In genomic region chr7:142793156-142793555, GRCh38 we compare ENCODE assay signal across 16 cellular contexts. TPM values are rescaled to one million over a fixed set of nuclear protein-coding genes. Genes with fewer than 3 reads are reported as not detected.
A peak's percentile ranks its signal among the peaks of the same experiment; 100 is the strongest.
DNase-seq lines count a peak whose midpoint lies in the region; ATAC-seq and TF ChIP-seq lines count a peak whose summit lies in the region.
"Had no signal": no experiment of that assay in that cellular context is flagged by ENCODE, and none has a peak within 500 bp of the region (broad histone marks: within the 10 kb centered on the region; RNA-seq: fewer than 3 reads in every experiment).

No MANE protein-coding gene starts in this region.

- peak overlapping the region; percentile 90 for H3K4me3 Mint-ChIP-seq in activated CD8-positive, alpha-beta T cell treated with anti-CD3 and anti-CD28 coated beads, Interleukin-2, amount 10 ng/mL, durations not matched to agents 7 days and 5 days
- peak overlapping the region; percentile 70 to 99 for H3K4me3 Mint-ChIP-seq in effector memory CD8-positive, alpha-beta T cell

- peak overlapping the region in 1 of 10 donors; percentile 59 for H3K27ac ChIP-seq in heart right ventricle
- H3K27ac ChIP-seq: breast epithelium, vagina had no signal

- no peaks in the 10 kb centered on the region for H3K9me3 ChIP-seq in heart right ventricle
- H3K9me3 ChIP-seq: breast epithelium, spleen, vagina had no signal

- H3K4me3 ChIP-seq in heart right ventricle: no peak overlapping the region
- H3K4me3 ChIP-seq: breast epithelium, vagina had no signal

- intact Hi-C loops in cardiac septum (cut with DNase I) (no loop called here), heart right ventricle (cut with DNase I) (no loop called here)

- DNase-seq in cardiac septum (ENCODE audit: low spot score) (peak; percentile 5), heart right ventricle (no peak)
- DNase-seq in activated CD8-positive, alpha-beta T cell treated with anti-CD3 and anti-CD28 coated beads, Interleukin-2, amount 10 ng/mL, durations not matched to agents 7 days and 5 days: no peak
- DNase-seq in effector memory CD8-positive, alpha-beta T cell: no peak
- DNase-seq in activated CD4-positive, CD25-positive, alpha-beta regulatory T cell (lab: John Stamatoyannopoulos, UW): no peak
- DNase-seq: KG1, NCI-H1105 treated with DMSO at 0.1 percent for 48 hours, RPMI8226, spleen, SW 1271 had no signal

- CTCF ChIA-PET in activated CD8-positive, alpha-beta T cell treated with anti-CD3 and anti-CD28 coated beads, Interleukin-2, amount 10 ng/mL, durations not matched to agents 7 days and 5 days (lab: Charles Lee): interaction anchor here (1.0 to 20.0 kb wide), 4 partner anchors 8 to 161 kb away, joined by 3 to 584 read pairs (median 6); no protein-coding TSS in a partner anchor

- POLR2A ChIA-PET in activated CD8-positive, alpha-beta T cell treated with anti-CD3 and anti-CD28 coated beads, Interleukin-2, amount 10 ng/mL, durations not matched to agents 7 days and 5 days (lab: Charles Lee): interaction anchor here (1.0 to 20.1 kb wide), 4 partner anchors 10 to 264 kb away, joined by 3 to 2065 read pairs (median 4); no protein-coding TSS in a partner anchor

- H3K9me3 Mint-ChIP-seq in activated CD8-positive, alpha-beta T cell treated with anti-CD3 and anti-CD28 coated beads, Interleukin-2, amount 10 ng/mL, durations not matched to agents 7 days and 5 days (ENCODE audit: insufficient read depth): no peaks in the 10 kb centered on the region
- no peaks in the 10 kb centered on the region for H3K9me3 Mint-ChIP-seq in effector memory CD8-positive, alpha-beta T cell

- peaks cover 8 to 20% (median 16%) of the 10 kb centered on the region in 9 donors for H3K4me1 ChIP-seq in heart right ventricle

- peaks cover 16 to 74% (median 54%) of the 10 kb centered on the region in 7 donors for H3K27me3 ChIP-seq in heart right ventricle

- peaks cover 39% of the 10 kb centered on the region for H3K4me1 Mint-ChIP-seq in activated CD8-positive, alpha-beta T cell treated with anti-CD3 and anti-CD28 coated beads, Interleukin-2, amount 10 ng/mL, durations not matched to agents 7 days and 5 days (ENCODE audit: low read depth)
- H3K4me1 Mint-ChIP-seq in effector memory CD8-positive, alpha-beta T cell (ENCODE audit: low read depth in 2 of 2): peaks cover 30 to 48% of the 10 kb centered on the region in 2 donors

- H3K36me3 ChIP-seq in heart right ventricle: no peaks in the 10 kb centered on the region
- H3K36me3 ChIP-seq: breast epithelium, spleen, vagina had no signal

- H3K27ac Mint-ChIP-seq in activated CD8-positive, alpha-beta T cell treated with anti-CD3 and anti-CD28 coated beads, Interleukin-2, amount 10 ng/mL, durations not matched to agents 7 days and 5 days: peak overlapping the region; percentile 99
- H3K27ac Mint-ChIP-seq in effector memory CD8-positive, alpha-beta T cell: peak overlapping the region; percentile 99

- WGBS in heart right ventricle, 2 donors: 67 to 74% methylated on average over 5 of the region's 5 CpGs

- peaks cover 86% of the 10 kb centered on the region for H3K36me3 Mint-ChIP-seq in activated CD8-positive, alpha-beta T cell treated with anti-CD3 and anti-CD28 coated beads, Interleukin-2, amount 10 ng/mL, durations not matched to agents 7 days and 5 days (ENCODE audit: low read depth)
- peaks cover 83% of the 10 kb centered on the region for H3K36me3 Mint-ChIP-seq in effector memory CD8-positive, alpha-beta T cell (ENCODE audit: insufficient read depth)

- ATAC-seq in heart right ventricle (no peak), GM19035 (IDR thresholded peaks at IDR 0.05; ENCODE audit: unreplicated experiment) (no peak), GM21390 (IDR thresholded peaks at IDR 0.05; ENCODE audit: unreplicated experiment) (no peak), HG02610 (IDR thresholded peaks at IDR 0.05; ENCODE audit: unreplicated experiment) (no peak)
- ATAC-seq in activated CD8-positive, alpha-beta T cell treated with anti-CD3 and anti-CD28 coated beads, Interleukin-2, amount 10 ng/mL, durations not matched to agents 7 days and 5 days: no peak
- ATAC-seq in effector memory CD8-positive, alpha-beta T cell (replicated peaks): no peak

- no peaks in the 10 kb centered on the region for H3K27me3 Mint-ChIP-seq in activated CD8-positive, alpha-beta T cell treated with anti-CD3 and anti-CD28 coated beads, Interleukin-2, amount 10 ng/mL, durations not matched to agents 7 days and 5 days (ENCODE audit: low read depth)
- no peaks in the 10 kb centered on the region for H3K27me3 Mint-ChIP-seq in effector memory CD8-positive, alpha-beta T cell

- no peak for TF ChIP-seq CTCF in heart right ventricle (IDR thresholded peaks at IDR 0.05)

RNA-seq across cellular contexts. Expression of gene PRSS2, which starts 22.4 kb away (rescaled TPM):
- total RNA-seq in cardiac septum (not detected), heart right ventricle (1 to 10 TPM in 7 of 10 donors, not detected in 3; 5.8 to 8.2 (median 6.6) TPM)
- under 1 TPM in 1 of 2 donors, not detected in 1; 0.93 TPM for polyA plus RNA-seq in heart right ventricle
- total RNA-seq in activated CD8-positive, alpha-beta T cell treated with anti-CD3 and anti-CD28 coated beads, Interleukin-2, amount 10 ng/mL, durations not matched to agents 7 days and 5 days: not detected
- total RNA-seq: breast epithelium, myocyte, vagina had no signal

RNA-seq across cellular contexts. Expression of gene PRSS1, which starts 43.9 kb away (rescaled TPM):
- total RNA-seq in cardiac septum (not detected), heart right ventricle (1 to 10 TPM in 7 of 10 donors, not detected in 3; 3.0 to 4.3 (median 3.8) TPM)
- polyA plus RNA-seq in heart right ventricle: under 1 TPM in 1 of 2 donors, not detected in 1; 0.75 TPM
- not detected for total RNA-seq in activated CD8-positive, alpha-beta T cell treated with anti-CD3 and anti-CD28 coated beads, Interleukin-2, amount 10 ng/mL, durations not matched to agents 7 days and 5 days
- total RNA-seq: breast epithelium, myocyte, vagina had no signal
